Comparison of ENCODE assay signal across 10 cellular contexts in genomic region chr3:71423151-71423906, GRCh38.
DNase-seq lines count a peak whose midpoint lies in the region; ATAC-seq and TF ChIP-seq lines count a peak whose summit lies in the region.
"Had no signal": no experiment of that assay in that cellular context is flagged by ENCODE, and none has a peak within 500 bp of the region (broad histone marks: within the 10 kb centered on the region; RNA-seq: fewer than 3 reads in every experiment).

No MANE protein-coding gene starts in this region.

- no peaks in the 10 kb centered on the region for H3K9me3 ChIP-seq in upper lobe of left lung

- H3K4me1 Mint-ChIP-seq in activated T-cell treated with anti-CD3 and anti-CD28 coated beads, Interleukin-2, amount 50 U/mL, for 72 hours (ENCODE audit: low read depth), result peaks cover 100% of the 10 kb centered on the region

- H3K27ac Mint-ChIP-seq in activated T-cell treated with anti-CD3 and anti-CD28 coated beads, Interleukin-2, amount 50 U/mL, for 72 hours, result no peak overlapping the region

- peaks cover 6 to 21% (median 15%) of the 10 kb centered on the region in 4 donors for H3K4me1 ChIP-seq in upper lobe of left lung

- 75 to 78% methylated on average over 8 to 12 of the region's 12 CpGs for WGBS in upper lobe of left lung, 2 donors

- H3K27me3 ChIP-seq in upper lobe of left lung, result no peaks in the 10 kb centered on the region

- H3K9me3 Mint-ChIP-seq in activated T-cell treated with anti-CD3 and anti-CD28 coated beads, Interleukin-2, amount 50 U/mL, for 72 hours, result no peaks in the 10 kb centered on the region
- H3K9me3 Mint-ChIP-seq: WTC11 had no signal

- no peak for ATAC-seq in activated T-cell treated with anti-CD3 and anti-CD28 coated beads, Interleukin-2, amount 50 U/mL, for 72 hours (replicated peaks in 1 of 2)
- ATAC-seq in upper lobe of left lung (ENCODE audit: low FRiP score in 2 of 2), result peak; percentile 18 to 19
- no peak for ATAC-seq in GM21619 (IDR thresholded peaks at IDR 0.05; ENCODE audit: unreplicated experiment)
- ATAC-seq in HG02759 (IDR thresholded peaks at IDR 0.05; ENCODE audit: unreplicated experiment), result no peak
- ATAC-seq: WTC11 had no signal

- H3K36me3 ChIP-seq in upper lobe of left lung, result no peaks in the 10 kb centered on the region

- TF ChIP-seq POLR2A in upper lobe of left lung (IDR thresholded peaks at IDR 0.05), result no peak

- DNase-seq in activated T-cell treated with anti-CD3 and anti-CD28 coated beads, Interleukin-2, amount 50 U/mL, for 72 hours, result no peak
- DNase-seq in activated T-cell treated with anti-CD3 and anti-CD28 coated beads, Interleukin-2, amount 50 U/mL, for 1 hour, result no peak
- DNase-seq in SHP77 treated with DMSO at 0.1 percent for 48 hours (lab: John Stamatoyannopoulos, UW), result peak; percentile 59
- peak; percentile 24 for DNase-seq in fibroblast of mammary gland (ENCODE audit: low read depth)
- DNase-seq in upper lobe of left lung, result no peak
- DNase-seq in stimulated activated CD4-positive, alpha-beta T cell treated with anti-CD3 and anti-CD28 coated beads, Interleukin-4, amount 100 ng/mL, for 4 hours, result no peak
- DNase-seq: DMS53 had no signal

- TF ChIP-seq CTCF in fibroblast of mammary gland (conservative IDR thresholded peaks at IDR 0.05; ENCODE audit: control insufficient read depth, insufficient read depth, low read depth, low read length) (no peak), upper lobe of left lung (IDR thresholded peaks at IDR 0.05) (peak in 4 of 6 experiments; percentile 6 to 27 (median 12))

- no peak for TF ChIP-seq EP300 in upper lobe of left lung (IDR thresholded peaks at IDR 0.05)

- H3K4me3 Mint-ChIP-seq in activated T-cell treated with anti-CD3 and anti-CD28 coated beads, Interleukin-2, amount 50 U/mL, for 72 hours, result peak overlapping the region; percentile 69 to 70
- H3K4me3 Mint-ChIP-seq: WTC11 had no signal

- peaks cover 0 to 2% of the 10 kb centered on the region in 2 donors for H3K36me3 Mint-ChIP-seq in activated T-cell treated with anti-CD3 and anti-CD28 coated beads, Interleukin-2, amount 50 U/mL, for 72 hours (ENCODE audit: insufficient read depth in 2 of 2)
- H3K36me3 Mint-ChIP-seq: WTC11 had no signal

- H3K4me3 ChIP-seq in fibroblast of mammary gland (ENCODE audit: control insufficient read depth, low read depth, low read length) (no peak overlapping the region), upper lobe of left lung (no peak overlapping the region)

- H3K27ac ChIP-seq in upper lobe of left lung, result no peak overlapping the region

- H3K27me3 Mint-ChIP-seq in activated T-cell treated with anti-CD3 and anti-CD28 coated beads, Interleukin-2, amount 50 U/mL, for 72 hours (ENCODE audit: low read depth), result no peaks in the 10 kb centered on the region

Comparison
In these comparisons a context has a peak if more than half of its experiments do, and no peak if none do; other contexts are left out.
1. ATAC-seq: peak in upper lobe of left lung (2 of 2); none in activated T-cell treated with anti-CD3 and anti-CD28 coated beads, Interleukin-2, amount 50 U/mL, for 72 hours (0 of 2), GM21619 (single experiment) and HG02759 (single experiment).
2. DNase-seq: peak in SHP77 treated with DMSO at 0.1 percent for 48 hours (single experiment) and fibroblast of mammary gland (single experiment); none in activated T-cell treated with anti-CD3 and anti-CD28 coated beads, Interleukin-2, amount 50 U/mL, for 72 hours (0 of 2), activated T-cell treated with anti-CD3 and anti-CD28 coated beads, Interleukin-2, amount 50 U/mL, for 1 hour (single experiment), upper lobe of left lung (0 of 2) and stimulated activated CD4-positive, alpha-beta T cell treated with anti-CD3 and anti-CD28 coated beads, Interleukin-4, amount 100 ng/mL, for 4 hours (0 of 2).